In the genomic region with DNA sequence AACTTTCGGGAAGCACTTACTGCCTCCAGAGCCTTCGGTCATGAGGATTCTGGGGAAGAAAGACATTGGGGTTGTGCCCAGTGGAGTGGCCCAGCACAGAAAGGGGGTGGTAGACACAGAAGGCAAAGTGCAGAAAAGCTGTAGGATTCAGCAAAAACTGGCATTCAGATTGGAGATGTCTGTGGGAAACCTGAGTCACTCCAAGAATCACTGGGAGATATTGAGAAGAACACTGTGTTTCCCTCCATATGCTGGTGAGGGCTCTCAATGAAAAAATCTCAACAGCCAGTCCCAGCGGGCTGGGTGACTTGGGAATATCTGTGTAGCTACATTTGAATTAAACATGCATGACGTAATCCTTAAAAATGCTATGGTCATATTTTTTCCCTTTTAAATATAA, we compare ENCODE assay signal across 1 cellular context.
TF ChIP-seq lines count a peak whose summit lies in the region.

No MANE protein-coding gene starts in this region.

TF ChIP-seq in WTC11, 78 proteins besides CTCF, POLR2A, EP300 and RAD21 (continued from another document):
- TF ChIP-seq STAT6 (CRISPR knock-in tag; conservative IDR thresholded peaks at IDR 0.05; ENCODE audit: low read depth) (no peak), ELF4 (CRISPR knock-in tag; IDR thresholded peaks at IDR 0.05; ENCODE audit: low read depth) (no peak), MAX (CRISPR knock-in tag; IDR thresholded peaks at IDR 0.05) (no peak), SOX15 (CRISPR knock-in tag; IDR thresholded peaks at IDR 0.05) (no peak), PREB (CRISPR knock-in tag; IDR thresholded peaks at IDR 0.05; ENCODE audit: borderline replicate concordance) (no peak)
- TF ChIP-seq, protein P1, sequence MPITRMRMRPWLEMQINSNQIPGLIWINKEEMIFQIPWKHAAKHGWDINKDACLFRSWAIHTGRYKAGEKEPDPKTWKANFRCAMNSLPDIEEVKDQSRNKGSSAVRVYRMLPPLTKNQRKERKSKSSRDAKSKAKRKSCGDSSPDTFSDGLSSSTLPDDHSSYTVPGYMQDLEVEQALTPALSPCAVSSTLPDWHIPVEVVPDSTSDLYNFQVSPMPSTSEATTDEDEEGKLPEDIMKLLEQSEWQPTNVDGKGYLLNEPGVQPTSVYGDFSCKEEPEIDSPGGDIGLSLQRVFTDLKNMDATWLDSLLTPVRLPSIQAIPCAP (CRISPR knock-in tag; IDR thresholded peaks at IDR 0.05): no peak
- TF ChIP-seq, protein P2, sequence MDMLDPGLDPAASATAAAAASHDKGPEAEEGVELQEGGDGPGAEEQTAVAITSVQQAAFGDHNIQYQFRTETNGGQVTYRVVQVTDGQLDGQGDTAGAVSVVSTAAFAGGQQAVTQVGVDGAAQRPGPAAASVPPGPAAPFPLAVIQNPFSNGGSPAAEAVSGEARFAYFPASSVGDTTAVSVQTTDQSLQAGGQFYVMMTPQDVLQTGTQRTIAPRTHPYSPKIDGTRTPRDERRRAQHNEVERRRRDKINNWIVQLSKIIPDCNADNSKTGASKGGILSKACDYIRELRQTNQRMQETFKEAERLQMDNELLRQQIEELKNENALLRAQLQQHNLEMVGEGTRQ (CRISPR knock-in tag; IDR thresholded peaks at IDR 0.05): no peak
TF ChIP-seq in WTC11: peak in this region for 0.
